Comparison of ENCODE assay signal across 13 cellular contexts in genomic region chr14:98189521-98189920, GRCh38.
DNase-seq lines count a peak whose midpoint lies in the region; ATAC-seq lines count a peak whose summit lies in the region.
"Had no signal": no experiment of that assay in that cellular context is flagged by ENCODE, and none has a peak within 500 bp of the region (broad histone marks: within the 10 kb centered on the region; RNA-seq: fewer than 3 reads in every experiment).

No MANE protein-coding gene starts in this region.

- peak; percentile 79 for ATAC-seq in activated CD8-positive, alpha-beta memory T cell treated with anti-CD3 and anti-CD28 coated beads, Interleukin-2, amount 10 ng/mL, durations not matched to agents 7 days and 5 days
- ATAC-seq in activated naive CD8-positive, alpha-beta T cell treated with anti-CD3 and anti-CD28 coated beads, Interleukin-2, amount 50 U/mL, for 24 hours = peak; percentile 74
- ATAC-seq in stimulated activated naive CD8-positive, alpha-beta T cell treated with anti-CD3 and anti-CD28 coated beads, Interleukin-15, Interleukin-2, amounts not matched to agents 100 U/mL and 50 U/mL, for 24 hours = peak; percentile 63
- ATAC-seq: heart left ventricle had no signal

- H3K9me3 Mint-ChIP-seq in activated CD8-positive, alpha-beta memory T cell treated with anti-CD3 and anti-CD28 coated beads, Interleukin-2, amount 10 ng/mL, durations not matched to agents 7 days and 5 days (ENCODE audit: low read depth) = no peaks in the 10 kb centered on the region
- no peaks in the 10 kb centered on the region for H3K9me3 Mint-ChIP-seq in activated naive CD8-positive, alpha-beta T cell treated with anti-CD3 and anti-CD28 coated beads, Interleukin-2, amount 50 U/mL, for 24 hours

- peaks cover 11% of the 10 kb centered on the region for H3K36me3 Mint-ChIP-seq in activated CD8-positive, alpha-beta memory T cell treated with anti-CD3 and anti-CD28 coated beads, Interleukin-2, amount 10 ng/mL, durations not matched to agents 7 days and 5 days
- H3K36me3 Mint-ChIP-seq in activated naive CD8-positive, alpha-beta T cell treated with anti-CD3 and anti-CD28 coated beads, Interleukin-2, amount 50 U/mL, for 24 hours (ENCODE audit: low read depth) = no peaks in the 10 kb centered on the region

- peak overlapping the region; percentile 79 for H3K4me3 Mint-ChIP-seq in activated CD8-positive, alpha-beta memory T cell treated with anti-CD3 and anti-CD28 coated beads, Interleukin-2, amount 10 ng/mL, durations not matched to agents 7 days and 5 days
- peak overlapping the region; percentile 66 for H3K4me3 Mint-ChIP-seq in activated naive CD8-positive, alpha-beta T cell treated with anti-CD3 and anti-CD28 coated beads, Interleukin-2, amount 50 U/mL, for 24 hours

- H3K27me3 Mint-ChIP-seq in activated CD8-positive, alpha-beta memory T cell treated with anti-CD3 and anti-CD28 coated beads, Interleukin-2, amount 10 ng/mL, durations not matched to agents 7 days and 5 days = no peaks in the 10 kb centered on the region
- no peaks in the 10 kb centered on the region for H3K27me3 Mint-ChIP-seq in activated naive CD8-positive, alpha-beta T cell treated with anti-CD3 and anti-CD28 coated beads, Interleukin-2, amount 50 U/mL, for 24 hours

- peaks cover 88% of the 10 kb centered on the region for H3K4me1 Mint-ChIP-seq in activated CD8-positive, alpha-beta memory T cell treated with anti-CD3 and anti-CD28 coated beads, Interleukin-2, amount 10 ng/mL, durations not matched to agents 7 days and 5 days
- H3K4me1 Mint-ChIP-seq in activated naive CD8-positive, alpha-beta T cell treated with anti-CD3 and anti-CD28 coated beads, Interleukin-2, amount 50 U/mL, for 24 hours = peaks cover 95% of the 10 kb centered on the region

- peak; percentile 86 for DNase-seq in activated CD8-positive, alpha-beta memory T cell treated with anti-CD3 and anti-CD28 coated beads, Interleukin-2, amount 10 ng/mL, durations not matched to agents 7 days and 5 days
- DNase-seq in activated CD8-positive, alpha-beta memory T cell treated with anti-CD3 and anti-CD28 coated beads, Interleukin-2, amount 50 U/mL, for 4 hours = no peak
- peak in 3 of 5 experiments; percentile 15 to 97 (median 59) for DNase-seq in T-helper 2 cell
- DNase-seq in activated naive CD8-positive, alpha-beta T cell treated with anti-CD3 and anti-CD28 coated beads, Interleukin-2, amount 50 U/mL, for 24 hours = no peak
- DNase-seq in stimulated activated naive CD8-positive, alpha-beta T cell treated with anti-CD3 and anti-CD28 coated beads, Interleukin-15, Interleukin-2, amounts not matched to agents 100 U/mL and 50 U/mL, for 24 hours = no peak
- no peak for DNase-seq in NCI-H446 (lab: John Stamatoyannopoulos, UW)
- no peak for DNase-seq in SIG-M5 (lab: John Stamatoyannopoulos, UW)
- no peak for DNase-seq in HuH-7 (ENCODE audit: low spot score)
- DNase-seq: ACHN, COR-L47, esophagus squamous epithelium, heart left ventricle, SHP77 had no signal

- peak overlapping the region; percentile 98 for H3K27ac Mint-ChIP-seq in activated CD8-positive, alpha-beta memory T cell treated with anti-CD3 and anti-CD28 coated beads, Interleukin-2, amount 10 ng/mL, durations not matched to agents 7 days and 5 days
- peak overlapping the region; percentile 98 for H3K27ac Mint-ChIP-seq in activated naive CD8-positive, alpha-beta T cell treated with anti-CD3 and anti-CD28 coated beads, Interleukin-2, amount 50 U/mL, for 24 hours

- CTCF ChIA-PET in activated CD8-positive, alpha-beta memory T cell treated with anti-CD3 and anti-CD28 coated beads, Interleukin-2, amount 10 ng/mL, durations not matched to agents 7 days and 5 days (lab: Charles Lee) = interaction anchor here (0.9 to 11.6 kb wide), 7 partner anchors 10 to 49 kb away, joined by 4 to 94 read pairs (median 7); no protein-coding TSS in a partner anchor

Comparison
In these comparisons a context has a peak if more than half of its experiments do, and no peak if none do; other contexts are left out.
1. DNase-seq: peak in activated CD8-positive, alpha-beta memory T cell treated with anti-CD3 and anti-CD28 coated beads, Interleukin-2, amount 10 ng/mL, durations not matched to agents 7 days and 5 days (single experiment) and T-helper 2 cell (3 of 5); none in activated CD8-positive, alpha-beta memory T cell treated with anti-CD3 and anti-CD28 coated beads, Interleukin-2, amount 50 U/mL, for 4 hours (single experiment), activated naive CD8-positive, alpha-beta T cell treated with anti-CD3 and anti-CD28 coated beads, Interleukin-2, amount 50 U/mL, for 24 hours (single experiment), stimulated activated naive CD8-positive, alpha-beta T cell treated with anti-CD3 and anti-CD28 coated beads, Interleukin-15, Interleukin-2, amounts not matched to agents 100 U/mL and 50 U/mL, for 24 hours (single experiment), NCI-H446 (0 of 2), SIG-M5 (single experiment) and HuH-7 (single experiment).
2. Peak in every context shown above with its lines, with median percentiles within 50 percentile points of each other: ATAC-seq.